Comparison of ENCODE assay signal across 9 cellular contexts in genomic region chr2:121356058-121356640, GRCh38.
A peak's percentile ranks its signal among the peaks of the same experiment; 100 is the strongest.
DNase-seq lines count a peak whose midpoint lies in the region; ATAC-seq and TF ChIP-seq lines count a peak whose summit lies in the region.
"Had no signal": no experiment of that assay in that cellular context is flagged by ENCODE, and none has a peak within 500 bp of the region (broad histone marks: within the 10 kb centered on the region; RNA-seq: fewer than 3 reads in every experiment).

No MANE protein-coding gene starts in this region.

- H3K27ac Mint-ChIP-seq in neural crest cell (ENCODE audit: unreplicated experiment), result no peak overlapping the region
- no peak overlapping the region for H3K27ac Mint-ChIP-seq in activated T-helper 17 cell treated with anti-CD3 and anti-CD28 coated beads, Interleukin-2, amount 50 U/mL, for 72 hours

- POLR2A ChIA-PET in BJ (lab: Charles Lee), result no interaction called here

- H3K36me3 Mint-ChIP-seq in neural crest cell (ENCODE audit: low read depth), result peaks cover 4% of the 10 kb centered on the region
- peaks cover 99% of the 10 kb centered on the region for H3K36me3 Mint-ChIP-seq in activated T-helper 17 cell treated with anti-CD3 and anti-CD28 coated beads, Interleukin-2, amount 50 U/mL, for 72 hours (ENCODE audit: low read depth)

- H3K36me3 ChIP-seq in BJ (ENCODE audit: control insufficient read depth, insufficient read depth, low read length), result peaks cover 15% of the 10 kb centered on the region

- CTCF ChIA-PET in BJ (lab: Yijun Ruan, JAX), result interaction anchor here (0.6 to 8.1 kb wide), 25 partner anchors 10 to 652 kb away, joined by 3 to 60 read pairs (median 4); no protein-coding TSS in a partner anchor

- DNase-seq in BJ (ENCODE audit: low read depth) (no peak), NCI-H1092 (lab: John Stamatoyannopoulos, UW) (peak; percentile 34), SK-N-DZ (ENCODE audit: low spot score) (peak; percentile 53), fibroblast of mammary gland (ENCODE audit: low read depth) (peak; percentile 75), neural crest cell (ENCODE audit: low read depth, low spot score) (peak; percentile 63)

- H3K27me3 Mint-ChIP-seq in neural crest cell (ENCODE audit: low read depth), result no peaks in the 10 kb centered on the region
- no peaks in the 10 kb centered on the region for H3K27me3 Mint-ChIP-seq in activated T-helper 17 cell treated with anti-CD3 and anti-CD28 coated beads, Interleukin-2, amount 50 U/mL, for 72 hours
- H3K27me3 Mint-ChIP-seq: IgD-negative memory B cell had no signal

- TF ChIP-seq CTCF in BJ (IDR thresholded peaks at IDR 0.05; ENCODE audit: insufficient read depth, low read depth, low read length) (peak; percentile 85), fibroblast of mammary gland (conservative IDR thresholded peaks at IDR 0.05; ENCODE audit: control insufficient read depth, insufficient read depth, low read depth, low read length) (peak; percentile 89), neural crest cell (conservative IDR thresholded peaks at IDR 0.05) (peak; percentile 83)

- H3K27me3 ChIP-seq in BJ (ENCODE audit: control insufficient read depth, insufficient read depth, low read length), result no peaks in the 10 kb centered on the region

- H3K4me3 Mint-ChIP-seq in neural crest cell, result no peak overlapping the region
- no peak overlapping the region for H3K4me3 Mint-ChIP-seq in activated T-helper 17 cell treated with anti-CD3 and anti-CD28 coated beads, Interleukin-2, amount 50 U/mL, for 72 hours
- H3K4me3 Mint-ChIP-seq: IgD-negative memory B cell had no signal

- peak; percentile 69 for ATAC-seq in GM18511 (IDR thresholded peaks at IDR 0.05; ENCODE audit: unreplicated experiment)
- no peak for ATAC-seq in activated T-helper 17 cell treated with anti-CD3 and anti-CD28 coated beads, Interleukin-2, amount 50 U/mL, for 72 hours (replicated peaks)
- ATAC-seq in HG03460 (IDR thresholded peaks at IDR 0.05; ENCODE audit: unreplicated experiment), result no peak

- H3K4me3 ChIP-seq in BJ (ENCODE audit: low read depth, low read length) (no peak overlapping the region), fibroblast of mammary gland (ENCODE audit: control insufficient read depth, low read depth, low read length) (no peak overlapping the region)

- H3K4me1 Mint-ChIP-seq in neural crest cell, result no peaks in the 10 kb centered on the region
- H3K4me1 Mint-ChIP-seq in activated T-helper 17 cell treated with anti-CD3 and anti-CD28 coated beads, Interleukin-2, amount 50 U/mL, for 72 hours, result no peaks in the 10 kb centered on the region
- H3K4me1 Mint-ChIP-seq: IgD-negative memory B cell had no signal

- H3K9me3 Mint-ChIP-seq in neural crest cell, result no peaks in the 10 kb centered on the region
- H3K9me3 Mint-ChIP-seq in activated T-helper 17 cell treated with anti-CD3 and anti-CD28 coated beads, Interleukin-2, amount 50 U/mL, for 72 hours, result no peaks in the 10 kb centered on the region
- H3K9me3 Mint-ChIP-seq: IgD-negative memory B cell had no signal
